9 cellular contexts compared by ENCODE assay signal in the genomic region with DNA sequence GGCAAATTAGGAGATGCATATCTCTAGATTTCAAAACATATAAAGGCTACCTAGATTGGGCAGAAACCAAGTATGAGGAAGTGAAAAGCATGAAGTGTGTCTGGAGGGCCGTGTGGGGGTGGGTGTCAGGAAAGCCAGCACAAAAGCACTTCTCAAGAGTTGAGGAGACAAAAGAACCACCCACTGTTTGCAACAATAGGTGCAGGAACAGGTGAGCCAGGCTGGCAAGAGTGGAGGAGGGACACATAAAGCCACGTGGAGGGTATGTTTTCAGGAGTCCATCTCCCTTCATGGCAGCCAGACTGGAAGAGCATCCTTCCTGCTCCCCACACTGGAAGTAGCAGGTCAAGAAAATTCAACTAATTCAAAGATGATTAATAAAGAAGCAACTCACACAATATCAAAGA.
DNase-seq lines count a peak whose midpoint lies in the region; ATAC-seq and TF ChIP-seq lines count a peak whose summit lies in the region.
"Had no signal": no experiment of that assay in that cellular context is flagged by ENCODE, and none has a peak within 500 bp of the region (broad histone marks: within the 10 kb centered on the region; RNA-seq: fewer than 3 reads in every experiment).

No MANE protein-coding gene starts in this region.

- TF ChIP-seq CTCF in endothelial cell (IDR thresholded peaks at IDR 0.05; ENCODE audit: unreplicated experiment) = no peak

- peaks cover 7% of the 10 kb centered on the region for H3K36me3 Mint-ChIP-seq in stimulated activated memory B cell treated with anti-CD40 and anti-IgM and Interleukin-4, amounts not matched to agents 10 μg/mL and 1 μg/mL and 100 μg/mL, for 72 hours
- peaks cover 7% of the 10 kb centered on the region for H3K36me3 Mint-ChIP-seq in endothelial cell (ENCODE audit: low read depth, unreplicated experiment)

- DNase-seq in NCI-H1417 (lab: John Stamatoyannopoulos, UW) = peak in 2 of 3 experiments; percentile 34
- no peak for DNase-seq in NCI-H1417 treated with DMSO at 0.1 percent for 48 hours (lab: John Stamatoyannopoulos, UW)
- peak; percentile 60 for DNase-seq in NCI-H510A treated with DMSO at 0.1 percent for 48 hours (lab: John Stamatoyannopoulos, UW)
- no peak for DNase-seq in cardiac septum (ENCODE audit: low spot score)
- no peak for DNase-seq in DMS79 (lab: John Stamatoyannopoulos, UW)
- DNase-seq in endothelial cell (ENCODE audit: low spot score) = no peak

- intact Hi-C loops in cardiac septum (cut with DNase I) = no loop called here

- H3K4me1 Mint-ChIP-seq in stimulated activated memory B cell treated with anti-CD40 and anti-IgM and Interleukin-4, amounts not matched to agents 10 μg/mL and 1 μg/mL and 100 μg/mL, for 72 hours = peaks cover 13% of the 10 kb centered on the region
- peaks cover 14% of the 10 kb centered on the region for H3K4me1 Mint-ChIP-seq in endothelial cell (ENCODE audit: unreplicated experiment)
- H3K4me1 Mint-ChIP-seq: central memory CD8-positive, alpha-beta T cell had no signal

- no peaks in the 10 kb centered on the region for H3K27me3 Mint-ChIP-seq in stimulated activated memory B cell treated with anti-CD40 and anti-IgM and Interleukin-4, amounts not matched to agents 10 μg/mL and 1 μg/mL and 100 μg/mL, for 72 hours
- H3K27me3 Mint-ChIP-seq in endothelial cell (ENCODE audit: unreplicated experiment) = peaks cover 5% of the 10 kb centered on the region
- H3K27me3 Mint-ChIP-seq: central memory CD8-positive, alpha-beta T cell had no signal

- H3K27ac Mint-ChIP-seq in stimulated activated memory B cell treated with anti-CD40 and anti-IgM and Interleukin-4, amounts not matched to agents 10 μg/mL and 1 μg/mL and 100 μg/mL, for 72 hours = no peak overlapping the region
- no peak overlapping the region for H3K27ac Mint-ChIP-seq in endothelial cell (ENCODE audit: unreplicated experiment)

- ATAC-seq in HG03139 (IDR thresholded peaks at IDR 0.05; ENCODE audit: unreplicated experiment) = peak; percentile 94
- ATAC-seq in stimulated activated memory B cell treated with anti-CD40 and anti-IgM and Interleukin-4, amounts not matched to agents 10 μg/mL and 1 μg/mL and 100 μg/mL, for 72 hours = peak; percentile 80

- H3K4me3 Mint-ChIP-seq in stimulated activated memory B cell treated with anti-CD40 and anti-IgM and Interleukin-4, amounts not matched to agents 10 μg/mL and 1 μg/mL and 100 μg/mL, for 72 hours = no peak overlapping the region
- H3K4me3 Mint-ChIP-seq in endothelial cell (ENCODE audit: unreplicated experiment) = no peak overlapping the region
- H3K4me3 Mint-ChIP-seq: central memory CD8-positive, alpha-beta T cell had no signal

- peaks cover 4% of the 10 kb centered on the region for H3K9me3 Mint-ChIP-seq in stimulated activated memory B cell treated with anti-CD40 and anti-IgM and Interleukin-4, amounts not matched to agents 10 μg/mL and 1 μg/mL and 100 μg/mL, for 72 hours
- no peaks in the 10 kb centered on the region for H3K9me3 Mint-ChIP-seq in endothelial cell (ENCODE audit: unreplicated experiment)
- H3K9me3 Mint-ChIP-seq: central memory CD8-positive, alpha-beta T cell had no signal

Comparison
In these comparisons a context has a peak if more than half of its experiments do, and no peak if none do; other contexts are left out.
1. DNase-seq: peak in NCI-H1417 (2 of 3) and NCI-H510A treated with DMSO at 0.1 percent for 48 hours (single experiment); none in NCI-H1417 treated with DMSO at 0.1 percent for 48 hours (single experiment), cardiac septum (single experiment), DMS79 (single experiment) and endothelial cell (single experiment).